Comparison of ENCODE assay signal across 7 cellular contexts in genomic region chr4:87108142-87108546, GRCh38.
DNase-seq lines count a peak whose midpoint lies in the region; ATAC-seq and TF ChIP-seq lines count a peak whose summit lies in the region.

No MANE protein-coding gene starts in this region.

- H3K36me3 ChIP-seq in adrenal gland (replicated peaks in 1 of 2): peaks cover 0 to 22% of the 10 kb centered on the region in 2 donors

- H3K4me3 ChIP-seq in adrenal gland (no peak overlapping the region), right cardiac atrium (ENCODE audit: low read length) (no peak overlapping the region)

- H3K27me3 ChIP-seq in adrenal gland (no peaks in the 10 kb centered on the region), right cardiac atrium (ENCODE audit: control insufficient read depth, insufficient read depth) (no peaks in the 10 kb centered on the region)

- intact Hi-C loops in adrenal gland (cut with DNase I) (no loop called here), right cardiac atrium (cut with DNase I) (no loop called here)

- H3K4me1 ChIP-seq in adrenal gland (replicated peaks in 1 of 2) (peaks cover 27 to 48% of the 10 kb centered on the region in 2 donors), right cardiac atrium (ENCODE audit: control insufficient read depth, insufficient read depth, low read length) (peaks cover 6% of the 10 kb centered on the region)

- H3K27ac ChIP-seq in adrenal gland: peak overlapping the region in 4 of 5 donors; percentile 35 to 84 (median 60)
- peak overlapping the region; percentile 82 for H3K27ac ChIP-seq in right cardiac atrium (ENCODE audit: low read length)

- ATAC-seq in right cardiac atrium: peak; percentile 81 to 83
- no peak for ATAC-seq in HG02678 (IDR thresholded peaks at IDR 0.05; ENCODE audit: unreplicated experiment)

- no peaks in the 10 kb centered on the region for H3K9me3 ChIP-seq in adrenal gland (replicated peaks in 1 of 3)
- H3K9me3 ChIP-seq in right cardiac atrium (ENCODE audit: control insufficient read depth, low read length): no peaks in the 10 kb centered on the region

- DNase-seq in HS-27A (ENCODE audit: low read depth): peak; percentile 69
- peak; percentile 39 to 77 (median 71) for DNase-seq in adrenal gland
- DNase-seq in right cardiac atrium: no peak
- DNase-seq in stromal cell of bone marrow (ENCODE audit: low read depth): peak; percentile 80
- DNase-seq in D341Med (ENCODE audit: low spot score): no peak
- no peak for DNase-seq in NOMO-1 (lab: John Stamatoyannopoulos, UW; ENCODE audit: unreplicated experiment in 2 of 2)

- peak in 1 of 2 donors; percentile 39 for TF ChIP-seq POLR2A in adrenal gland (IDR thresholded peaks at IDR 0.05)

- no peak for TF ChIP-seq CTCF in adrenal gland (IDR thresholded peaks at IDR 0.05)

- 28 to 37% (median 31%) methylated on average over 5 of the region's 5 CpGs; no CpG with 5 or more reads in 1 of the 4 donors for WGBS in adrenal gland, 4 donors
- 40% methylated on average over 5 of the region's 5 CpGs for WGBS in right cardiac atrium

Comparison
In these comparisons a context has a peak if more than half of its experiments do, and no peak if none do; other contexts are left out.
1. DNase-seq: peak in HS-27A (single experiment), adrenal gland (7 of 7) and stromal cell of bone marrow (single experiment); none in right cardiac atrium (0 of 3), D341Med (single experiment) and NOMO-1 (0 of 2).